ENCODE assay signal across 14 cellular contexts in the genomic region with DNA sequence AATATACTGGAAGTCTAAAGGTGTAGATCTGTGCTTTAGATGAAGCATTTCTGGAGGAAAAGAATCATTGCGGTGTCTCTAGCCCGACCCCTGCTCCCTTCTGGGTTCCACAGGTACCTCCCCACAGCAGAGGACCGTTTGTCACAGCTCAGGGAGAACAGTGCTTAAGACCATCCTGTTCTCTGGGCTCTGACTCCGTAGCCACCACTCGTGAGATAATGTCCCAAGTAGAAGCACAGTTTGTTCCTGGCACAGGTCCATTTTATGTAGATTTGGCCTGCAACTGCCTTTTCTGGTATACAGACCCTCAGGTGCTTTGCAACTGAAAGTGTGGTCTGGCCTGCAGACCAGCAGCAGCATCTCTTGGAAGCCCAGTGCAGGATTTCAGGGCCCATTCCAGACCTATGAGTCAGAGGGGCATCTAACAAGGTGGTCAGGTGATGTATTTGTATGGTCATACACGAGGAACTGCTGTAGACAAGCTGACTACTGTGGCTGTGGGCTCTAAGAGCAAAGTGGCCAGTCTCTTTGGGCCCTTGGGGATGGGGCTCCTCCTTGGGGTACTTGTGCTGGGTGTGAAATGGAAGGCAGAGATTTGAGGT. TPM values are rescaled to one million over a fixed set of nuclear protein-coding genes. Genes with fewer than 3 reads are reported as not detected.
DNase-seq lines count a peak whose midpoint lies in the region; ATAC-seq and TF ChIP-seq lines count a peak whose summit lies in the region.
"Had no signal": no experiment of that assay in that cellular context is flagged by ENCODE, and none has a peak within 500 bp of the region (broad histone marks: within the 10 kb centered on the region; RNA-seq: fewer than 3 reads in every experiment).

No MANE protein-coding gene starts in this region.

- POLR2A ChIA-PET in activated B cell treated with CpG ODN at 0.5 μM for 24 hours (lab: Charles Lee) = interaction anchor here (0.6 kb wide), 1 partner anchor 203 kb away, joined by 3 read pairs; no protein-coding TSS in a partner anchor

- intact Hi-C loops in activated B cell treated with CpG ODN at 0.5 μM for 24 hours (cut with micrococcal nuclease) = no loop called here
- intact Hi-C loops in right cardiac atrium (cut with DNase I) = no loop called here
- intact Hi-C loops in upper lobe of right lung (cut with DNase I) = no loop called here

- H3K4me3 ChIP-seq in right cardiac atrium (ENCODE audit: low read length) = no peak overlapping the region
- H3K4me3 ChIP-seq in upper lobe of right lung = no peak overlapping the region

- H3K36me3 Mint-ChIP-seq in activated B cell treated with CpG ODN at 0.5 μM for 24 hours (ENCODE audit: low read depth) = no peaks in the 10 kb centered on the region
- H3K36me3 Mint-ChIP-seq: activated CD4-positive, alpha-beta memory T cell treated with anti-CD3 and anti-CD28 coated beads for 36 hours; activated naive CD4-positive, alpha-beta T cell treated with anti-CD3 and anti-CD28 coated beads, Interleukin-2, amount 10 ng/mL, durations not matched to agents 7 days and 5 days had no signal

- ATAC-seq in activated B cell treated with CpG ODN at 0.5 μM for 24 hours (ENCODE audit: low read depth) (no peak), right cardiac atrium (peak; percentile 7 to 51), upper lobe of right lung (peak; percentile 63), HG02970 (IDR thresholded peaks at IDR 0.05; ENCODE audit: low FRiP score, unreplicated experiment) (no peak), GM21526 (IDR thresholded peaks at IDR 0.05; ENCODE audit: low FRiP score, unreplicated experiment) (no peak)

- WGBS in right cardiac atrium = 37% methylated on average over 6 of the region's 6 CpGs

- H3K27ac ChIP-seq in right cardiac atrium (ENCODE audit: low read length) (peak overlapping the region; percentile 6), upper lobe of right lung (no peak overlapping the region)

- H3K4me3 Mint-ChIP-seq in activated B cell treated with CpG ODN at 0.5 μM for 24 hours = no peak overlapping the region
- H3K4me3 Mint-ChIP-seq: activated CD4-positive, alpha-beta memory T cell treated with anti-CD3 and anti-CD28 coated beads for 36 hours; activated naive CD4-positive, alpha-beta T cell treated with anti-CD3 and anti-CD28 coated beads, Interleukin-2, amount 10 ng/mL, durations not matched to agents 7 days and 5 days; dendritic cell treated with granulocyte-macrophage colony-stimulating factor and Interleukin-4, amounts not matched to agents 40 ng/mL and 50 ng/mL, for 4 days; stimulated activated naive CD8-positive, alpha-beta T cell treated with anti-CD3 and anti-CD28 coated beads, Interleukin-15, Interleukin-2, amounts not matched to agents 100 ng/mL and 50 ng/mL, for 24 hours; T-helper 1 cell treated with Interleukin-12 subunit alpha and Interleukin-12 subunit beta and Interleukin-4 antibody, amounts not matched to agents 30 μg/mL and 1 μg/mL, for 36 hours had no signal

- H3K4me1 Mint-ChIP-seq in activated B cell treated with CpG ODN at 0.5 μM for 24 hours = peaks cover 38% of the 10 kb centered on the region

- no peaks in the 10 kb centered on the region for H3K27me3 Mint-ChIP-seq in activated B cell treated with CpG ODN at 0.5 μM for 24 hours
- H3K27me3 Mint-ChIP-seq: dendritic cell treated with granulocyte-macrophage colony-stimulating factor and Interleukin-4, amounts not matched to agents 40 ng/mL and 50 ng/mL, for 4 days; stimulated activated naive CD8-positive, alpha-beta T cell treated with anti-CD3 and anti-CD28 coated beads, Interleukin-15, Interleukin-2, amounts not matched to agents 100 ng/mL and 50 ng/mL, for 24 hours had no signal

- no peaks in the 10 kb centered on the region for H3K9me3 Mint-ChIP-seq in activated B cell treated with CpG ODN at 0.5 μM for 24 hours
- H3K9me3 Mint-ChIP-seq: activated CD4-positive, alpha-beta memory T cell treated with anti-CD3 and anti-CD28 coated beads for 36 hours; activated naive CD4-positive, alpha-beta T cell treated with anti-CD3 and anti-CD28 coated beads, Interleukin-2, amount 10 ng/mL, durations not matched to agents 7 days and 5 days; dendritic cell treated with granulocyte-macrophage colony-stimulating factor and Interleukin-4, amounts not matched to agents 40 ng/mL and 50 ng/mL, for 4 days had no signal

- no peaks in the 10 kb centered on the region for H3K9me3 ChIP-seq in right cardiac atrium (ENCODE audit: control insufficient read depth, low read length)
- H3K9me3 ChIP-seq in upper lobe of right lung = no peaks in the 10 kb centered on the region

- H3K4me1 ChIP-seq in right cardiac atrium (ENCODE audit: control insufficient read depth, insufficient read depth, low read length) (peaks cover 8% of the 10 kb centered on the region), upper lobe of right lung (peaks cover 13% of the 10 kb centered on the region)

- no peaks in the 10 kb centered on the region for H3K36me3 ChIP-seq in upper lobe of right lung

- H3K27ac Mint-ChIP-seq in activated B cell treated with CpG ODN at 0.5 μM for 24 hours = peak overlapping the region; percentile 53
- H3K27ac Mint-ChIP-seq: activated CD4-positive, alpha-beta memory T cell treated with anti-CD3 and anti-CD28 coated beads for 36 hours; activated naive CD4-positive, alpha-beta T cell treated with anti-CD3 and anti-CD28 coated beads, Interleukin-2, amount 10 ng/mL, durations not matched to agents 7 days and 5 days; dendritic cell treated with granulocyte-macrophage colony-stimulating factor and Interleukin-4, amounts not matched to agents 40 ng/mL and 50 ng/mL, for 4 days; stimulated activated naive CD8-positive, alpha-beta T cell treated with anti-CD3 and anti-CD28 coated beads, Interleukin-15, Interleukin-2, amounts not matched to agents 100 ng/mL and 50 ng/mL, for 24 hours; T-helper 1 cell treated with Interleukin-12 subunit alpha and Interleukin-12 subunit beta and Interleukin-4 antibody, amounts not matched to agents 30 μg/mL and 1 μg/mL, for 36 hours had no signal

- DNase-seq in HK-2 (ENCODE audit: unreplicated experiment) (peak; percentile 53), activated B cell treated with CpG ODN at 0.5 μM for 24 hours (no peak), right cardiac atrium (no peak), upper lobe of right lung (no peak), NCI-H2107 treated with DMSO at 0.1 percent for 48 hours (lab: John Stamatoyannopoulos, UW; ENCODE audit: unreplicated experiment) (no peak)
- DNase-seq: activated CD4-positive, alpha-beta memory T cell treated with anti-CD3 and anti-CD28 coated beads for 36 hours; activated naive CD4-positive, alpha-beta T cell treated with anti-CD3 and anti-CD28 coated beads, Interleukin-2, amount 10 ng/mL, durations not matched to agents 7 days and 5 days; NCI-H1436 treated with DMSO at 0.1 percent for 48 hours; occipital lobe had no signal

- CTCF ChIA-PET in activated B cell treated with CpG ODN at 0.5 μM for 24 hours (lab: Charles Lee) = no interaction called here

- H3K27me3 ChIP-seq in right cardiac atrium (ENCODE audit: control insufficient read depth, insufficient read depth) (no peaks in the 10 kb centered on the region), upper lobe of right lung (no peaks in the 10 kb centered on the region)

- TF ChIP-seq CTCF in activated B cell treated with CpG ODN at 0.5 μM for 24 hours (IDR thresholded peaks at IDR 0.05) = no peak
- TF ChIP-seq CTCF in upper lobe of right lung (IDR thresholded peaks at IDR 0.05) = no peak

RNA-seq across cellular contexts. Expression of a gene that starts 28.3 kb away (rescaled TPM):
- total RNA-seq in activated B cell treated with CpG ODN at 0.5 μM for 24 hours (not detected in 2 replicates), right cardiac atrium (1 to 10 TPM in 3 of 4 donors, under 1 TPM in 1; 0.68 to 1.6 (median 1.3) TPM), upper lobe of right lung (188 TPM)
- polyA plus RNA-seq in right cardiac atrium = 0.70 TPM

RNA-seq across cellular contexts. Expression of a gene that starts 43.9 kb away (rescaled TPM):
- not detected in 2 replicates for total RNA-seq in activated B cell treated with CpG ODN at 0.5 μM for 24 hours
- total RNA-seq in right cardiac atrium = not detected
- polyA plus RNA-seq in right cardiac atrium = 0.07 TPM
- 18.9 TPM for total RNA-seq in upper lobe of right lung
- total RNA-seq: activated CD4-positive, alpha-beta memory T cell treated with anti-CD3 and anti-CD28 coated beads for 36 hours; occipital lobe had no signal

RNA-seq across cellular contexts. Expression of a gene that starts 59.3 kb away (rescaled TPM):
- not detected in 2 replicates for total RNA-seq in activated B cell treated with CpG ODN at 0.5 μM for 24 hours
- total RNA-seq in right cardiac atrium = 10 to 100 TPM; 21.7 to 49.4 (median 44.4) TPM
- 30.4 TPM for polyA plus RNA-seq in right cardiac atrium
- 59.4 TPM for total RNA-seq in upper lobe of right lung
- total RNA-seq: activated CD4-positive, alpha-beta memory T cell treated with anti-CD3 and anti-CD28 coated beads for 36 hours had no signal

Comparison
In these comparisons a context has a peak if more than half of its experiments do, and no peak if none do; other contexts are left out.
1. ATAC-seq: peak in right cardiac atrium (2 of 2) and upper lobe of right lung (single experiment); none in activated B cell treated with CpG ODN at 0.5 μM for 24 hours (single experiment), HG02970 (single experiment) and GM21526 (single experiment).
2. RNA of a gene that starts 28.3 kb away (total RNA-seq): 188 TPM in upper lobe of right lung (single experiment); 0.68 to 1.6 TPM in right cardiac atrium and not detected in activated B cell treated with CpG ODN at 0.5 μM for 24 hours; every median in the first group is over 10 times any median in the second.
3. RNA of a gene that starts 43.9 kb away (total RNA-seq): 18.9 TPM in upper lobe of right lung (single experiment); not detected in activated B cell treated with CpG ODN at 0.5 μM for 24 hours and not detected in right cardiac atrium; every median in the first group is over 10 times any median in the second.
4. RNA of a gene that starts 59.3 kb away (total RNA-seq): 59.4 TPM in upper lobe of right lung (single experiment) and 21.7 to 49.4 TPM in right cardiac atrium; not detected in activated B cell treated with CpG ODN at 0.5 μM for 24 hours; every median in the first group is over 10 times any median in the second.